ENCODE assay signal across 8 cellular contexts in the genomic region with DNA sequence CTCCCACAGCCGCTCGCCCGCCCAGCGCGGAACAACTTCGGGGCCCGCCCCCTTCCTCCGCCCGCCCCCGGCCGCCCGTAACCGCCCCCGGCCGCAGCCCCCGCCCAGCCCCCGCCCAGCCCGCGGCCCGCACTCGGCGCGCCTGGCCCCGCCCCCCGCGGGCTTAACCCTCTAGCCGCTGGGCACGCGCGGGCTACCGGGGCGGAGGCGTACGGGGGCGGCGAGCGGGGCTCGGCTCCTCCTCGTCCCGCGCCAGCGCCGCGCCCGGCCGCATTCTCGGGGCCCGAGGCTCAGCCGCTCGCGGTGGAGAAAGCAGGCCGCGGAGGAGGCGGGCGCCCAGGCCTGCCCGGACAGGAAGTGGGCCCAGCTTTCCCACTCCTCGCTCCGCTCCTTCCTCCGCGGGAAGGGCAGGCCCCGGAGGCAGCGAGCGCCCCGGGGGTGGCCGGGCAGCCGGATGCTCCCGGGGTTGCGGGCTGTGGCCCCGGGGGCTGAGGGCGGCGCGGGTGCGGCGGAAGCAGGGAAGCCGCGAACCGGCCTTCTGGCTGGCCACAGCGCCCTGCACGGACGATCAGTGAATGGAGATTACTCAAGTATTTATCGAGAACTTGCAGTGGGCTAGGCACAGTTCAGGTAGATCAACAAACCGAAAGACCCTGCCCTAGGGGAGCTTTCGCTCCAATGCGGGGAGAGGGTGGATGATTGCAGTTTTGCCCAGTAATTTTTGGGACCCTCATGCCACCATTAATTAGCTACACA. TPM values are rescaled to one million over a fixed set of nuclear protein-coding genes. Genes with fewer than 3 reads are reported as not detected.
DNase-seq lines count a peak whose midpoint lies in the region; ATAC-seq and TF ChIP-seq lines count a peak whose summit lies in the region.

A gene with protein sequence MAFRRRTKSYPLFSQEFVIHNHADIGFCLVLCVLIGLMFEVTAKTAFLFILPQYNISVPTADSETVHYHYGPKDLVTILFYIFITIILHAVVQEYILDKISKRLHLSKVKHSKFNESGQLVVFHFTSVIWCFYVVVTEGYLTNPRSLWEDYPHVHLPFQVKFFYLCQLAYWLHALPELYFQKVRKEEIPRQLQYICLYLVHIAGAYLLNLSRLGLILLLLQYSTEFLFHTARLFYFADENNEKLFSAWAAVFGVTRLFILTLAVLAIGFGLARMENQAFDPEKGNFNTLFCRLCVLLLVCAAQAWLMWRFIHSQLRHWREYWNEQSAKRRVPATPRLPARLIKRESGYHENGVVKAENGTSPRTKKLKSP (minus strand): TSS at position 39 of the 756 bp plus-strand sequence. CDS start 145 bp downstream, outside the sequence.

- ATAC-seq in GM21825 (IDR thresholded peaks at IDR 0.05; ENCODE audit: unreplicated experiment), result peak; percentile 47

- H3K4me2 ChIP-seq in Karpas-422 (ENCODE audit: low read depth, low read length, poor library complexity, severe bottlenecking) (peak within 1 kb of the TSS; percentile 97), SU-DHL-6 (ENCODE audit: low read depth, low read length, poor library complexity, severe bottlenecking) (peak within 1 kb of the TSS; percentile 74)

- H3F3A ChIP-seq in SU-DHL-6 (ENCODE audit: insufficient read depth), result peaks cover 9% of the 10 kb centered on the region

- H3K79me2 ChIP-seq in Karpas-422 (ENCODE audit: low read length), result peaks cover 45% of the 10 kb centered on the region
- H3K79me2 ChIP-seq in SU-DHL-6 (ENCODE audit: insufficient read depth, low read length), result no peaks in the 10 kb centered on the region

- H3K4me1 ChIP-seq in Karpas-422 (ENCODE audit: low read length) (peaks cover 50% of the 10 kb centered on the region), cardiac muscle cell (ENCODE audit: low read depth) (peaks cover 29% of the 10 kb centered on the region), transverse colon (peaks cover 19 to 50% (median 40%) of the 10 kb centered on the region in 4 donors)

- H3K9me3 ChIP-seq in Karpas-422 (ENCODE audit: low read length), result no peaks in the 10 kb centered on the region
- H3K9me3 ChIP-seq in SU-DHL-6 (ENCODE audit: insufficient read depth, low read length), result no peaks in the 10 kb centered on the region
- H3K9me3 ChIP-seq in cardiac muscle cell (ENCODE audit: low read depth), result no peaks in the 10 kb centered on the region
- H3K9me3 ChIP-seq in transverse colon, result no peaks in the 10 kb centered on the region

- 0 to 2% methylated on average over 2 to 42 of the region's 84 CpGs for whole genome bisulfite sequencing in transverse colon (ENCODE audit: low coverage in 1 of 2), 2 donors

- peak; percentile 89 for DNase-seq in ELR (ENCODE audit: low read depth)
- DNase-seq in Karpas-422, result peak; percentile 93
- peak; percentile 48 for DNase-seq in activated naive CD8-positive, alpha-beta T cell treated with anti-CD3 and anti-CD28 coated beads, Interleukin-2, amount 50 U/mL, for 16 hours (ENCODE audit: low read depth, low spot score)
- peak; percentile 92 to 93 for DNase-seq in cardiac muscle cell (ENCODE audit: low read depth in 1 of 2, low spot score in 1 of 2)
- peak; percentile 57 to 96 (median 72) for DNase-seq in posterior cingulate gyrus
- peak; percentile 89 for DNase-seq in transverse colon

- peak within 1 kb of the TSS; percentile 52 for H3K27ac ChIP-seq in Karpas-422 (ENCODE audit: low read length)
- H3K27ac ChIP-seq in SU-DHL-6 (ENCODE audit: low read depth, low read length), result no peak within 1 kb of the TSS
- peak within 1 kb of the TSS; percentile 98 for H3K27ac ChIP-seq in cardiac muscle cell
- H3K27ac ChIP-seq in transverse colon, result peak within 1 kb of the TSS; percentile 97 to 98 (median 98)

- peak within 1 kb of the TSS; percentile 90 for H2AFZ ChIP-seq in Karpas-422 (ENCODE audit: low read length)
- H2AFZ ChIP-seq in SU-DHL-6 (ENCODE audit: low read depth, low read length, severe bottlenecking), result peak within 1 kb of the TSS; percentile 99

- no peak for TF ChIP-seq EP300 in transverse colon (IDR thresholded peaks at IDR 0.05; ENCODE audit: low read depth)

- TF ChIP-seq POLR2A in transverse colon (IDR thresholded peaks at IDR 0.05), result peak; percentile 71

- H3K9ac ChIP-seq in Karpas-422 (ENCODE audit: low read length) (peak within 1 kb of the TSS; percentile 86), SU-DHL-6 (ENCODE audit: low read length) (peak within 1 kb of the TSS; percentile 80)

- H3K27me3 ChIP-seq in Karpas-422 (ENCODE audit: low read length) (no peaks in the 10 kb centered on the region), SU-DHL-6 (ENCODE audit: low read length) (no peaks in the 10 kb centered on the region), cardiac muscle cell (no peaks in the 10 kb centered on the region), transverse colon (no peaks in the 10 kb centered on the region)

- intact Hi-C loops in posterior cingulate gyrus (cut with DNase I) (loop anchor here (2.0 to 10.0 kb wide), 2 partner anchors 156 to 292 kb away; partner anchors contain the start of genes EFHC1 and MCM3), transverse colon (cut with DNase I; ENCODE audit: low total_unique reads) (loop anchor here (5.0 kb wide), 1 partner anchor 85 kb away; no protein-coding TSS in a partner anchor)

- H3K4me3 ChIP-seq in Karpas-422 (ENCODE audit: low read length) (peak within 1 kb of the TSS; percentile 91), SU-DHL-6 (ENCODE audit: insufficient read depth, low read length, poor library complexity, severe bottlenecking) (peak within 1 kb of the TSS; percentile 72), cardiac muscle cell (peak within 1 kb of the TSS; percentile 92), transverse colon (peak within 1 kb of the TSS; percentile 65 to 82 (median 78))

- H3K9me2 ChIP-seq in Karpas-422 (replicated peaks; ENCODE audit: insufficient read depth, low read length) (no peaks in the 10 kb centered on the region), SU-DHL-6 (replicated peaks; ENCODE audit: insufficient read depth, low read length) (no peaks in the 10 kb centered on the region)

- no peak for TF ChIP-seq CTCF in SU-DHL-6 (IDR thresholded peaks at IDR 0.05; ENCODE audit: insufficient read depth, low read length, poor library complexity, severe bottlenecking)
- TF ChIP-seq CTCF in cardiac muscle cell (IDR thresholded peaks at IDR 0.05; ENCODE audit: low read depth, low read length), result peak; percentile 4
- TF ChIP-seq CTCF in transverse colon (IDR thresholded peaks at IDR 0.05), result peak in 1 of 5 experiments; percentile 30

- H3K36me3 ChIP-seq in Karpas-422 (ENCODE audit: insufficient read depth, low read length) (no peaks in the 10 kb centered on the region), SU-DHL-6 (ENCODE audit: low read length) (no peaks in the 10 kb centered on the region), cardiac muscle cell (no peaks in the 10 kb centered on the region), transverse colon (no peaks in the 10 kb centered on the region)

- H4K20me1 ChIP-seq in Karpas-422 (ENCODE audit: insufficient read depth, low read depth, low read length) (peaks cover 36% of the 10 kb centered on the region), SU-DHL-6 (ENCODE audit: low read depth, low read length) (no peaks in the 10 kb centered on the region)

- in situ Hi-C loops in transverse colon (cut with MboI; ENCODE audit: low pct_ligation_motif_present in 1 of 4, low pct_unique_long_range_greater_than_20kb in 1 of 4, low sequenced_read_pairs in 3 of 4), result loop anchor here in 1 of 4 donors (5.0 to 25.0 kb wide), 2 partner anchors 155 to 290 kb away; partner anchors contain the start of genes EFHC1 and MCM3

RNA-seq across cellular contexts. Expression of the gene that starts here (rescaled TPM):
- total RNA-seq in Karpas-422 (2014; rRNA removed; shearing (Covaris generic); ENCODE audit: low replicate concordance), result 19.3 and 24.1 TPM in 2 replicates
- total RNA-seq in cardiac muscle cell (6.6 and 7.0 TPM in 2 replicates), transverse colon (10 to 100 TPM in 2 of 4 donors, 1 to 10 TPM in 2; 8.4 to 15.4 (median 11.7) TPM)
- polyA plus RNA-seq in cardiac muscle cell, result 4.5 and 7.7 TPM in 2 replicates
